In the genomic region with DNA sequence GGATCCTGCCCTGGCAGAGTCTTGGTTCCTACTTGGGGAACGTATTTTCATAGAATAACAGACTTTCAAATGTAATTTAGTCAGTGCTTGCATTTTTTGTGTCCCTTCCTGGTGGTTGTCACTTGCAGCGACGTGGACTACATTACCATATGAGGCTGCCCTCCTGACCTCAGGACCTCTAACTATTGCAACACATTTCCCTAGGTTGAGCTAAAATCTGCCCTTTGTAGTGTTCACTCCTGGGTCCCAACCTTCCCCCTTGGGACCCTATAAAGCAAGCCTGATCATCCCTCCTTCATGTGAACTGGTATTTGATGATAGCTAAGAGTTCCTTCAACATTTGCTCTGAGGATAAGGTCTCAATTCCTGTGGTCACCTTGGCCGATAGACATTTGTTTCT, we compare ENCODE assay signal across 8 cellular contexts.
"Had no signal": no experiment of that assay in that cellular context is flagged by ENCODE, and none has a peak within 500 bp of the region (broad histone marks: within the 10 kb centered on the region; RNA-seq: fewer than 3 reads in every experiment).

No MANE protein-coding gene starts in this region.

- ATAC-seq: HCT116 had no signal

- H3K27ac ChIP-seq: GM23248 had no signal

- H3K4me3 Mint-ChIP-seq: HFFc6 had no signal

- H2AFZ ChIP-seq: GM23248 had no signal

- H3K27ac Mint-ChIP-seq: HFFc6 had no signal

- DNase-seq: GM23248, GOT3, H7, HFFc6, KBM-7 had no signal

- FAIRE-seq: HTR-8/SVneo had no signal

- H3K4me3 ChIP-seq: GM23248, HAP-1 had no signal

- H3K9me3 ChIP-seq: HAP-1 had no signal

- H3K4me1 ChIP-seq: HAP-1 had no signal

- H3K9ac ChIP-seq: GM23248 had no signal

- H3K36me3 ChIP-seq: HAP-1 had no signal
